In genomic region chr5:75756991-75757390, GRCh38 we compare ENCODE assay signal across 26 cellular contexts. TPM values are rescaled to one million over a fixed set of nuclear protein-coding genes. Genes with fewer than 3 reads are reported as not detected.
DNase-seq lines count a peak whose midpoint lies in the region; ATAC-seq, FAIRE-seq and TF ChIP-seq lines count a peak whose summit lies in the region.
"Had no signal": no experiment of that assay in that cellular context is flagged by ENCODE, and none has a peak within 500 bp of the region (broad histone marks: within the 10 kb centered on the region; RNA-seq: fewer than 3 reads in every experiment).

No MANE protein-coding gene starts in this region.

- no peaks in the 10 kb centered on the region for H4K20me1 ChIP-seq in IMR-90 (ENCODE audit: insufficient read depth, low read length)

- H3K4ac ChIP-seq in IMR-90 (ENCODE audit: low read depth, low read length) = no peak overlapping the region

- no peak overlapping the region for H3K27ac ChIP-seq in IMR-90 (ENCODE audit: insufficient read depth, low read length)
- H3K27ac ChIP-seq in kidney (ENCODE audit: low read depth in 2 of 2, low read length in 2 of 2) = no peak overlapping the region
- H3K27ac ChIP-seq: epithelial cell of prostate, transverse colon had no signal

- dilution Hi-C loops in IMR-90 (cut with HindIII; ENCODE audit: low sequenced_read_pairs, unreplicated experiment) = no loop called here

- in situ Hi-C loops in IMR-90 (cut with MboI; ENCODE audit: low sequenced_read_pairs) = no loop called here

- CTCF ChIA-PET in IMR-90 (lab: Yijun Ruan, JAX) = no interaction called here

- BruUV-seq in IMR-90 (replicated peaks; lab: Mats Ljungman, UMichigan) = no TSS peak

- H3K4me3 ChIP-seq in IMR-90 (ENCODE audit: insufficient read depth, low read depth, low read length) (no peak overlapping the region), bronchial epithelial cell (ENCODE audit: low read depth, low read length) (no peak overlapping the region), kidney (ENCODE audit: low read length in 2 of 2) (no peak overlapping the region)
- H3K4me3 ChIP-seq: lung, transverse colon had no signal

- H3K9me1 ChIP-seq in IMR-90 (ENCODE audit: insufficient read depth, low read length) = no peaks in the 10 kb centered on the region

- H3K14ac ChIP-seq in IMR-90 (replicated peaks; ENCODE audit: low read depth, low read length) = no peak overlapping the region

- H2BK15ac ChIP-seq in IMR-90 (ENCODE audit: low read depth, low read length) = no peak overlapping the region

- H4K8ac ChIP-seq in IMR-90 (ENCODE audit: low read depth in 2 of 2, low read length in 2 of 2) = no peak overlapping the region

- H2BK5ac ChIP-seq in IMR-90 (ENCODE audit: low read depth, low read length, poor library complexity, severe bottlenecking) = no peak overlapping the region

- H3K36me3 ChIP-seq in IMR-90 (ENCODE audit: control insufficient read depth, insufficient read depth, low read length) (no peaks in the 10 kb centered on the region), bronchial epithelial cell (ENCODE audit: control insufficient read depth, insufficient read depth, low read length) (no peaks in the 10 kb centered on the region), kidney (ENCODE audit: control insufficient read depth in 1 of 2, insufficient read depth in 2 of 2, low read length in 2 of 2) (no peaks in the 10 kb centered on the region)
- H3K36me3 ChIP-seq: transverse colon had no signal

- H2AFZ ChIP-seq in IMR-90 (replicated peaks; ENCODE audit: low read length, poor library complexity) = no peak overlapping the region

- no peaks in the 10 kb centered on the region for H3K4me1 ChIP-seq in IMR-90 (ENCODE audit: control insufficient read depth, insufficient read depth, low read length)
- no peaks in the 10 kb centered on the region for H3K4me1 ChIP-seq in kidney (ENCODE audit: control insufficient read depth in 1 of 2, insufficient read depth in 1 of 2, low read depth in 1 of 2, low read length in 2 of 2)
- H3K4me1 ChIP-seq: transverse colon had no signal

- H3K18ac ChIP-seq in IMR-90 (ENCODE audit: low read depth, low read length) = no peak overlapping the region

- POLR2A ChIA-PET in IMR-90 (lab: Charles Lee; ENCODE audit: unreplicated experiment) = no interaction called here

- TF ChIP-seq POLR2A in IMR-90 (IDR thresholded peaks at IDR 0.05; ENCODE audit: low read depth, low read length) = no peak

- no peak overlapping the region for H4K91ac ChIP-seq in IMR-90 (ENCODE audit: insufficient read depth, low read depth, low read length)

- H2AK5ac ChIP-seq in IMR-90 (ENCODE audit: low read depth, low read length) = no peak overlapping the region

- intact Hi-C loops in IMR-90 (cut with micrococcal nuclease) (no loop called here), kidney (cut with DNase I) (no loop called here)

- no peak overlapping the region for H4K5ac ChIP-seq in IMR-90 (ENCODE audit: low read depth, low read length)

- no peak overlapping the region for H2BK120ac ChIP-seq in IMR-90 (ENCODE audit: low read depth, low read length)

- H3K23ac ChIP-seq in IMR-90 (ENCODE audit: low read depth, low read length) = no peak overlapping the region

- TF ChIP-seq CTCF in IMR-90 (conservative IDR thresholded peaks at IDR 0.05; ENCODE audit: low read depth, low read length) = no peak
- TF ChIP-seq CTCF in bronchial epithelial cell (IDR thresholded peaks at IDR 0.05; ENCODE audit: insufficient read depth, low read length, severe bottlenecking) = no peak
- TF ChIP-seq CTCF in kidney (IDR thresholded peaks at IDR 0.05; ENCODE audit: borderline replicate concordance, extremely low read depth, insufficient read depth) = no peak

- H2BK20ac ChIP-seq in IMR-90 (ENCODE audit: low read depth, low read length) = no peak overlapping the region

- H3K9ac ChIP-seq in IMR-90 (ENCODE audit: low read depth, low read length) = no peak overlapping the region
- no peak overlapping the region for H3K9ac ChIP-seq in kidney (ENCODE audit: low read length in 2 of 2)

- no peak overlapping the region for H3K56ac ChIP-seq in IMR-90 (ENCODE audit: extremely low read depth, insufficient read depth, low read length)

- H3K9me3 ChIP-seq in IMR-90 (ENCODE audit: control insufficient read depth, insufficient read depth, low read length) (no peaks in the 10 kb centered on the region), kidney (ENCODE audit: control insufficient read depth in 1 of 2, low read length in 2 of 2) (no peaks in the 10 kb centered on the region)
- H3K9me3 ChIP-seq: transverse colon had no signal

- no peak for ATAC-seq in IMR-90 (ENCODE audit: low read depth)
- ATAC-seq in HG02610 (IDR thresholded peaks at IDR 0.05; ENCODE audit: unreplicated experiment) = no peak
- ATAC-seq: stimulated activated naive CD8-positive, alpha-beta T cell treated with anti-CD3 and anti-CD28 coated beads, Interleukin-15, Interleukin-2, amounts not matched to agents 100 U/mL and 50 U/mL, for 24 hours had no signal

- peak; percentile 7 for DNase-seq in AG08396 (ENCODE audit: low spot score)
- DNase-seq in IMR-90 = peak; percentile 11
- peak; percentile 45 for DNase-seq in bronchial epithelial cell (ENCODE audit: low read depth)
- DNase-seq in left kidney (ENCODE audit: low read depth, low spot score) = peak; percentile 22
- DNase-seq in kidney = no peak
- DNase-seq in NCI-H1436 treated with DMSO at 0.1 percent for 48 hours (lab: John Stamatoyannopoulos, UW) = no peak
- DNase-seq in SIG-M5 treated with dmso at 0.1 percent for 504 hours (lab: John Stamatoyannopoulos, UW; ENCODE audit: unreplicated experiment) = no peak
- DNase-seq: activated CD4-positive, CD25-positive, alpha-beta regulatory T cell treated with anti-CD3 and anti-CD28 coated beads, Interleukin-2, amount 50 U/mL, for 72 hours; activated naive CD4-positive, alpha-beta T cell treated with anti-CD3 and anti-CD28 coated beads for 36 hours; activated T-cell treated with anti-CD3 and anti-CD28 coated beads, Interleukin-2, amount 50 U/mL, for 24 hours; amygdala; C1 segment of cervical spinal cord; central memory CD4-positive, alpha-beta T cell; GDM1; H9; hippocampal formation; NCI-H1930; NCI-H446; nucleus accumbens; SHP77 treated with DMSO at 0.1 percent for 48 hours; stimulated activated CD4-positive, alpha-beta T cell treated with anti-CD3 and anti-CD28 coated beads, Interleukin-4, amount 100 ng/mL, for 1 hour; stimulated activated naive CD8-positive, alpha-beta T cell treated with anti-CD3 and anti-CD28 coated beads, Interleukin-15, Interleukin-2, amounts not matched to agents 100 U/mL and 50 U/mL, for 24 hours; transverse colon had no signal

- no peak overlapping the region for H3K4me2 ChIP-seq in IMR-90 (ENCODE audit: low read depth, low read length)

- FAIRE-seq in bronchial epithelial cell (lab: Jason Lieb, UNC) (no peak), kidney (lab: Jason Lieb, UNC) (no peak)

- no peak overlapping the region for H2AK9ac ChIP-seq in IMR-90 (replicated peaks; ENCODE audit: low read depth, low read length, poor library complexity)

- H3K27me3 ChIP-seq in IMR-90 (ENCODE audit: control insufficient read depth, insufficient read depth, low read length) (no peaks in the 10 kb centered on the region), bronchial epithelial cell (ENCODE audit: control insufficient read depth, insufficient read depth, low read length) (no peaks in the 10 kb centered on the region)

- TF ChIP-seq RAD21 in IMR-90 (IDR thresholded peaks at IDR 0.05; ENCODE audit: low read length) = no peak

- H3K79me1 ChIP-seq in IMR-90 (ENCODE audit: low read depth in 1 of 2, low read length in 2 of 2) = no peaks in the 10 kb centered on the region

TF ChIP-seq in IMR-90, 13 proteins besides CTCF, POLR2A, EP300 and RAD21:
- no peak for TF ChIP-seq CEBPB (IDR thresholded peaks at IDR 0.05; ENCODE audit: low read depth, low read length)
- no peak for TF ChIP-seq MAFK (IDR thresholded peaks at IDR 0.05; ENCODE audit: low read depth, low read length)
- TF ChIP-seq BHLHE40 (IDR thresholded peaks at IDR 0.05; ENCODE audit: low read depth, low read length) = no peak
- TF ChIP-seq FOS (IDR thresholded peaks at IDR 0.05; ENCODE audit: low read depth, low read length) = no peak
- no peak for TF ChIP-seq MXI1 (IDR thresholded peaks at IDR 0.05; ENCODE audit: borderline replicate concordance, low read depth, low read length)
- TF ChIP-seq SMC3 (IDR thresholded peaks at IDR 0.05; ENCODE audit: low read depth, low read length) = no peak
- no peak for TF ChIP-seq RCOR1 (IDR thresholded peaks at IDR 0.05; ENCODE audit: insufficient replicate concordance, low read length)
- no peak for TF ChIP-seq USF2 (IDR thresholded peaks at IDR 0.05; ENCODE audit: low read depth, low read length)
- no peak for TF ChIP-seq NFE2L2 (IDR thresholded peaks at IDR 0.05; ENCODE audit: low read depth, low read length)
- TF ChIP-seq ELK1 (IDR thresholded peaks at IDR 0.05; ENCODE audit: borderline replicate concordance, low read depth, low read length) = no peak
- TF ChIP-seq RFX5 (IDR thresholded peaks at IDR 0.05; ENCODE audit: low read depth, low read length) = no peak
- TF ChIP-seq MAZ (IDR thresholded peaks at IDR 0.05; ENCODE audit: borderline replicate concordance, low read depth, low read length) = no peak
- TF ChIP-seq CHD1 (IDR thresholded peaks at IDR 0.05; ENCODE audit: low read depth, low read length) = no peak

RNA-seq across cellular contexts. Expression of gene POC5, which starts 39.8 kb away (rescaled TPM):
- 12.9 and 13.1 TPM in 2 replicates for total RNA-seq in IMR-90 (2012; rRNA removed)
- 6.2 and 6.6 TPM in 2 replicates for polyA plus RNA-seq in IMR-90 (2012; rRNA removed)
- polyA plus RNA-seq in IMR-90 (2012; cell fraction: cytosol; rRNA removed) = 2.0 and 2.3 TPM in 2 replicates
- polyA plus RNA-seq in IMR-90 (2012; cell fraction: nucleus; rRNA removed; ENCODE audit: low replicate concordance) = 4.6 and 15.1 TPM in 2 replicates
- 8.3 and 16.3 TPM in 2 replicates for total RNA-seq in bronchial epithelial cell
- 12.1 TPM for total RNA-seq in kidney
- polyA plus RNA-seq in kidney (ENCODE audit: insufficient read depth, low read depth, low replicate concordance) = 6.1 TPM

Comparison
In these comparisons a context has a peak if more than half of its experiments do, and no peak if none do; other contexts are left out.
1. DNase-seq: peak in AG08396 (single experiment), IMR-90 (single experiment), bronchial epithelial cell (single experiment) and left kidney (single experiment); none in kidney (single experiment), NCI-H1436 treated with DMSO at 0.1 percent for 48 hours (single experiment) and SIG-M5 treated with dmso at 0.1 percent for 504 hours (single experiment).